8 cellular contexts compared by ENCODE assay signal in the genomic region with DNA sequence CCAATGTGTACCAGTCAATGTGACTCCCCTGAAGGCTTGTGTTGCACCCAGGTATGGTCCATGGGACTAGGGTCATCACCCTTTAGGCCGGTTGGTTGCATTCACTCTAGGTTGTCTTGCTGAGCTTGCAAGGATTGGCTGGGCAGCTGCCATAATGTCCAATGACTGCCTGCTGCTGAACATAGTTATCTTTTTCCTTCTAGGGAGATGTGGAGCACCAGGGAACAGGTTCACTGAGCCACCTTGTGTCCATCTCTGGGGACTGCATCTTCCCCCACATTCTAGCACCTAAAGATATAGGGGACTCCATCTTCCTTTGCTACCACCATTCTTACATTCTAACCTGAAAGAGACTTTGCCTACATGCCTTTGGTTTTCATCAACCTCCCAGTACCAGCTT.
A peak's percentile ranks its signal among the peaks of the same experiment; 100 is the strongest.
DNase-seq lines count a peak whose midpoint lies in the region; ATAC-seq and TF ChIP-seq lines count a peak whose summit lies in the region.

No MANE protein-coding gene starts in this region.

- TF ChIP-seq POLR2A in esophagus squamous epithelium (IDR thresholded peaks at IDR 0.05): no peak

- no peaks in the 10 kb centered on the region for H3K36me3 ChIP-seq in CD8-positive, alpha-beta T cell (ENCODE audit: insufficient read depth, low read length)
- H3K36me3 ChIP-seq in esophagus squamous epithelium (no peaks in the 10 kb centered on the region), aorta (ENCODE audit: control insufficient read depth in 1 of 2, insufficient read depth in 2 of 2, low read length in 1 of 2) (peaks cover 0 to 1% of the 10 kb centered on the region in 2 donors)

- H3K4me1 ChIP-seq in CD8-positive, alpha-beta T cell (ENCODE audit: insufficient read depth, low read length): peaks cover 16% of the 10 kb centered on the region
- peaks cover 8 to 40% (median 9%) of the 10 kb centered on the region in 3 donors for H3K4me1 ChIP-seq in esophagus squamous epithelium
- H3K4me1 ChIP-seq in aorta (ENCODE audit: control insufficient read depth in 1 of 2, insufficient read depth in 2 of 2, low read length in 2 of 2): peaks cover 8 to 18% of the 10 kb centered on the region in 2 donors

- POLR2A ChIA-PET in CD8-positive, alpha-beta T cell (lab: Charles Lee): interaction anchor here (0.7 to 1.3 kb wide), 3 partner anchors 17 to 418 kb away, joined by 3 to 5 read pairs (median 3); no protein-coding TSS in a partner anchor

- no peak overlapping the region for H3K4me3 ChIP-seq in CD8-positive, alpha-beta T cell (ENCODE audit: low read depth, low read length)
- H3K4me3 ChIP-seq in esophagus squamous epithelium: no peak overlapping the region
- no peak overlapping the region for H3K4me3 ChIP-seq in aorta (ENCODE audit: low read length in 2 of 2)

- peaks cover 19% of the 10 kb centered on the region for H3K4me1 Mint-ChIP-seq in CD8-positive, alpha-beta T cell (ENCODE audit: low read depth)
- peaks cover 10% of the 10 kb centered on the region for H3K4me1 Mint-ChIP-seq in activated CD4-positive, alpha-beta T cell treated with anti-CD3 and anti-CD28 coated beads, Interleukin-2, amount 10 ng/mL, durations not matched to agents 24 days and 14 days
- H3K4me1 Mint-ChIP-seq in neural crest cell: peaks cover 51% of the 10 kb centered on the region

- CTCF ChIA-PET in CD8-positive, alpha-beta T cell (lab: Charles Lee): interaction anchor here (0.6 to 2.3 kb wide), 5 partner anchors 11 to 726 kb away, joined by 3 to 9 read pairs (median 3); no protein-coding TSS in a partner anchor

- intact Hi-C loops in CD8-positive, alpha-beta T cell (cut with DNase I, micrococcal nuclease): loop anchor here (1.0 to 10.0 kb wide), 3 partner anchors 415 to 727 kb away; no protein-coding TSS in a partner anchor
- intact Hi-C loops in activated CD4-positive, alpha-beta T cell treated with anti-CD3 and anti-CD28 coated beads, Interleukin-2, amount 10 ng/mL, durations not matched to agents 24 days and 14 days (cut with micrococcal nuclease): loop anchor here (5.0 kb wide), 2 partner anchors 415 to 725 kb away; no protein-coding TSS in a partner anchor
- intact Hi-C loops in esophagus squamous epithelium (cut with DNase I) (no loop called here), aorta (cut with DNase I) (no loop called here)

- H3K9me3 Mint-ChIP-seq in CD8-positive, alpha-beta T cell: no peaks in the 10 kb centered on the region
- H3K9me3 Mint-ChIP-seq in activated CD4-positive, alpha-beta T cell treated with anti-CD3 and anti-CD28 coated beads, Interleukin-2, amount 10 ng/mL, durations not matched to agents 24 days and 14 days: peaks cover 4% of the 10 kb centered on the region
- no peaks in the 10 kb centered on the region for H3K9me3 Mint-ChIP-seq in neural crest cell

- TF ChIP-seq CTCF in CD8-positive, alpha-beta T cell (IDR thresholded peaks at IDR 0.05): no peak
- TF ChIP-seq CTCF in esophagus squamous epithelium (IDR thresholded peaks at IDR 0.05) (peak in 5 of 6 experiments; percentile 57 to 84 (median 72)), neural crest cell (conservative IDR thresholded peaks at IDR 0.05) (peak; percentile 67)

- no peak overlapping the region for H3K4me3 Mint-ChIP-seq in CD8-positive, alpha-beta T cell
- H3K4me3 Mint-ChIP-seq in activated CD4-positive, alpha-beta T cell treated with anti-CD3 and anti-CD28 coated beads, Interleukin-2, amount 10 ng/mL, durations not matched to agents 24 days and 14 days: no peak overlapping the region
- H3K4me3 Mint-ChIP-seq in neural crest cell: no peak overlapping the region

- no peak overlapping the region for H3K27ac ChIP-seq in CD8-positive, alpha-beta T cell (ENCODE audit: low read depth, low read length)
- H3K27ac ChIP-seq in esophagus squamous epithelium (peak overlapping the region in 1 of 4 donors; percentile 5), aorta (ENCODE audit: low read depth in 1 of 2, low read length in 2 of 2) (peak overlapping the region in 1 of 2 donors; percentile 8)

- no peaks in the 10 kb centered on the region for H3K27me3 ChIP-seq in CD8-positive, alpha-beta T cell (ENCODE audit: insufficient read depth, low read length)
- no peaks in the 10 kb centered on the region for H3K27me3 ChIP-seq in esophagus squamous epithelium
- H3K27me3 ChIP-seq in aorta (ENCODE audit: control insufficient read depth in 1 of 2, insufficient read depth in 2 of 2, low read length in 1 of 2): no peaks in the 10 kb centered on the region

- H3K27ac Mint-ChIP-seq in CD8-positive, alpha-beta T cell: no peak overlapping the region
- H3K27ac Mint-ChIP-seq in activated CD4-positive, alpha-beta T cell treated with anti-CD3 and anti-CD28 coated beads, Interleukin-2, amount 10 ng/mL, durations not matched to agents 24 days and 14 days: no peak overlapping the region
- no peak overlapping the region for H3K27ac Mint-ChIP-seq in neural crest cell (ENCODE audit: unreplicated experiment)

- no peaks in the 10 kb centered on the region for H3K27me3 Mint-ChIP-seq in CD8-positive, alpha-beta T cell (ENCODE audit: low read depth)
- no peaks in the 10 kb centered on the region for H3K27me3 Mint-ChIP-seq in activated CD4-positive, alpha-beta T cell treated with anti-CD3 and anti-CD28 coated beads, Interleukin-2, amount 10 ng/mL, durations not matched to agents 24 days and 14 days
- no peaks in the 10 kb centered on the region for H3K27me3 Mint-ChIP-seq in neural crest cell (ENCODE audit: low read depth)

- no peaks in the 10 kb centered on the region for H3K9me3 ChIP-seq in CD8-positive, alpha-beta T cell (ENCODE audit: low read length)
- no peaks in the 10 kb centered on the region for H3K9me3 ChIP-seq in esophagus squamous epithelium
- H3K9me3 ChIP-seq in aorta (ENCODE audit: control insufficient read depth, low read length): no peaks in the 10 kb centered on the region

- 83% methylated on average over 1 of the region's 1 CpG; no CpG with 5 or more reads in 1 of the 2 donors for WGBS in esophagus squamous epithelium, 2 donors
- 86 to 92% methylated on average over 1 of the region's 1 CpG for WGBS in aorta, 2 donors

- peak; percentile 44 for ATAC-seq in CD8-positive, alpha-beta T cell
- ATAC-seq in GM19328 (IDR thresholded peaks at IDR 0.05; ENCODE audit: unreplicated experiment) (peak; percentile 88), HG03159 (IDR thresholded peaks at IDR 0.05; ENCODE audit: unreplicated experiment) (peak; percentile 83), aorta (ENCODE audit: low FRiP score) (peak; percentile 50)

- peak in 3 of 7 experiments; percentile 13 to 53 (median 25) for DNase-seq in CD8-positive, alpha-beta T cell
- DNase-seq in NCI-H460 (ENCODE audit: extremely low read depth, low read depth): peak; percentile 40
- DNase-seq in activated CD4-positive, alpha-beta T cell treated with anti-CD3 and anti-CD28 coated beads, Interleukin-2, amount 10 ng/mL, durations not matched to agents 24 days and 14 days: peak; percentile 76
- DNase-seq in esophagus squamous epithelium (lab: John Stamatoyannopoulos, UW): no peak
- peak; percentile 51 for DNase-seq in neural crest cell (ENCODE audit: low read depth, low spot score)
- no peak for DNase-seq in aorta

- H3K36me3 Mint-ChIP-seq in CD8-positive, alpha-beta T cell: no peaks in the 10 kb centered on the region
- no peaks in the 10 kb centered on the region for H3K36me3 Mint-ChIP-seq in activated CD4-positive, alpha-beta T cell treated with anti-CD3 and anti-CD28 coated beads, Interleukin-2, amount 10 ng/mL, durations not matched to agents 24 days and 14 days (ENCODE audit: low read depth)
- no peaks in the 10 kb centered on the region for H3K36me3 Mint-ChIP-seq in neural crest cell (ENCODE audit: low read depth)

Comparison
In these comparisons a context has a peak if more than half of its experiments do, and no peak if none do; other contexts are left out.
1. DNase-seq: peak in NCI-H460 (single experiment), activated CD4-positive, alpha-beta T cell treated with anti-CD3 and anti-CD28 coated beads, Interleukin-2, amount 10 ng/mL, durations not matched to agents 24 days and 14 days (single experiment) and neural crest cell (single experiment); none in esophagus squamous epithelium (single experiment) and aorta (0 of 2).
2. intact Hi-C loops: an anchor here in CD8-positive, alpha-beta T cell (1.0 to 10.0 kb wide) and activated CD4-positive, alpha-beta T cell treated with anti-CD3 and anti-CD28 coated beads, Interleukin-2, amount 10 ng/mL, durations not matched to agents 24 days and 14 days (5.0 kb wide); none called in esophagus squamous epithelium and aorta.
3. Peak in every context shown above with its lines, with median percentiles within 50 percentile points of each other: ATAC-seq.